28 cellular contexts compared by ENCODE assay signal in genomic region chr2:23360571-23361125, GRCh38. TPM values are rescaled to one million over a fixed set of nuclear protein-coding genes. Genes with fewer than 3 reads are reported as not detected.
A peak's percentile ranks its signal among the peaks of the same experiment; 100 is the strongest.
DNase-seq lines count a peak whose midpoint lies in the region; ATAC-seq, FAIRE-seq and TF ChIP-seq lines count a peak whose summit lies in the region.
"Had no signal": no experiment of that assay in that cellular context is flagged by ENCODE, and none has a peak within 500 bp of the region (broad histone marks: within the 10 kb centered on the region; RNA-seq: fewer than 3 reads in every experiment).

No MANE protein-coding gene starts in this region.

- H3K9me3 ChIP-seq in H1 (ENCODE audit: insufficient read depth in 2 of 2, low read depth in 1 of 2, low read length in 1 of 2), result no peaks in the 10 kb centered on the region
- H3K9me3 ChIP-seq: BLaER1, esophagus squamous epithelium, upper lobe of left lung had no signal

- H3K27me3 Mint-ChIP-seq in activated CD4-positive, alpha-beta T cell treated with anti-CD3 and anti-CD28 coated beads for 36 hours, result peaks cover 22% of the 10 kb centered on the region

- peak in 2 of 3 experiments; percentile 7 to 10; a peak in 2 of 4 replicates for TF ChIP-seq CTCF in H1 (IDR thresholded peaks at IDR 0.05; ENCODE audit: control extremely low read depth in 1 of 3, insufficient read depth in 1 of 3, low read depth in 1 of 3, low read length in 3 of 3)

- no peaks in the 10 kb centered on the region for H3K23me2 ChIP-seq in H1 (ENCODE audit: low read depth, low read length)

- H4K20me1 ChIP-seq in H1 (replicated peaks in 1 of 2; ENCODE audit: control insufficient read depth in 1 of 2, insufficient read depth in 2 of 2, low read length in 2 of 2), result no peaks in the 10 kb centered on the region
- H4K20me1 ChIP-seq: BLaER1 had no signal

- no peaks in the 10 kb centered on the region for H3K36me3 Mint-ChIP-seq in activated CD4-positive, alpha-beta T cell treated with anti-CD3 and anti-CD28 coated beads for 36 hours (ENCODE audit: low read depth)
- H3K36me3 Mint-ChIP-seq: activated CD4-positive, alpha-beta memory T cell treated with anti-CD3 and anti-CD28 coated beads for 36 hours; T-cell had no signal

- peaks cover 0 to 14% (median 11%) of the 10 kb centered on the region in 4 experiments; a peak in 5 of 7 replicates for H3K27me3 ChIP-seq in H1 (replicated peaks in 1 of 4; ENCODE audit: control insufficient read depth in 3 of 4, extremely low read depth in 1 of 4, insufficient read depth in 3 of 4, low read length in 3 of 4)
- H3K27me3 ChIP-seq: BLaER1, upper lobe of left lung had no signal

- H3K4me3 ChIP-seq in H1 (ENCODE audit: extremely low read depth in 1 of 4, insufficient read depth in 2 of 4, low read depth in 3 of 4, low read length in 4 of 4), result no peak overlapping the region
- H3K4me3 ChIP-seq: BLaER1, esophagus squamous epithelium, upper lobe of left lung had no signal

- FAIRE-seq in H1 (lab: Jason Lieb, UNC), result no peak
- FAIRE-seq: D721Med, H54 had no signal

- H3K14ac ChIP-seq in H1 (ENCODE audit: insufficient read length), result no peak overlapping the region

- intact Hi-C loops in activated CD4-positive, alpha-beta T cell treated with anti-CD3 and anti-CD28 coated beads for 36 hours (cut with DNase I, micrococcal nuclease), result no loop called here

- H3K56ac ChIP-seq in H1 (replicated peaks; ENCODE audit: insufficient read length, low read depth, low read length), result no peak overlapping the region

- TF ChIP-seq RAD21 in H1 (IDR thresholded peaks at IDR 0.05 in 1 of 2, conservative IDR thresholded peaks at IDR 0.05 in 1 of 2; ENCODE audit: low read depth in 2 of 2, low read length in 2 of 2), result 0 out of 4 replicates have a peak, but pooled peaks of 1 of the 2 experiments have one; percentile 5

- H2BK15ac ChIP-seq in H1 (ENCODE audit: low read length), result no peak overlapping the region

- TF ChIP-seq EP300 in H1 (IDR thresholded peaks at IDR 0.05; ENCODE audit: borderline replicate concordance in 1 of 2, low read depth in 2 of 2, low read length in 2 of 2), result no peak

- H3K23ac ChIP-seq in H1 (ENCODE audit: insufficient read length), result no peak overlapping the region

- no peaks in the 10 kb centered on the region for H3K79me1 ChIP-seq in H1 (ENCODE audit: low read depth, low read length)

- WGBS in H1 (ENCODE audit: extremely low coverage in 1 of 2, insufficient coverage in 1 of 2, insufficient read length in 1 of 2, insufficient replicate concordance in 2 of 2, low coverage in 1 of 2, low lambda C conversion rate in 2 of 2, missing lambda C conversion rate in 1 of 2), 2 experiments, result 66% methylated on average over 12 of the region's 13 CpGs; no CpG with 5 or more reads in 1 of the 2 experiments

- H4K91ac ChIP-seq in H1 (replicated peaks; ENCODE audit: insufficient read length, low read length), result no peak overlapping the region

- POLR2A ChIA-PET in activated CD4-positive, alpha-beta T cell treated with anti-CD3 and anti-CD28 coated beads for 36 hours (lab: Charles Lee), result no interaction called here
- POLR2A ChIA-PET in H1 (lab: Charles Lee; ENCODE audit: partially characterized antibody), result no interaction called here

- no peak overlapping the region for H2AK5ac ChIP-seq in H1 (ENCODE audit: low read depth, low read length)

- H2BK120ac ChIP-seq in H1 (replicated peaks; ENCODE audit: low read depth, low read length), result no peak overlapping the region

- no peaks in the 10 kb centered on the region for H3K9me3 Mint-ChIP-seq in activated CD4-positive, alpha-beta T cell treated with anti-CD3 and anti-CD28 coated beads for 36 hours (ENCODE audit: low read depth)
- H3K9me3 Mint-ChIP-seq: activated CD4-positive, alpha-beta memory T cell treated with anti-CD3 and anti-CD28 coated beads for 36 hours; activated T-cell treated with anti-CD3 and anti-CD28 coated beads, Interleukin-2, amount 50 U/mL, for 24 hours; naive thymus-derived CD4-positive, alpha-beta T cell had no signal

- no peak overlapping the region for H3K4me3 Mint-ChIP-seq in activated CD4-positive, alpha-beta T cell treated with anti-CD3 and anti-CD28 coated beads for 36 hours
- H3K4me3 Mint-ChIP-seq: activated CD4-positive, alpha-beta memory T cell treated with anti-CD3 and anti-CD28 coated beads for 36 hours; activated T-cell treated with anti-CD3 and anti-CD28 coated beads, Interleukin-2, amount 50 U/mL, for 24 hours; naive thymus-derived CD4-positive, alpha-beta T cell; T-cell had no signal

- H3K27ac Mint-ChIP-seq in activated CD4-positive, alpha-beta T cell treated with anti-CD3 and anti-CD28 coated beads for 36 hours, result no peak overlapping the region
- H3K27ac Mint-ChIP-seq: activated CD4-positive, alpha-beta memory T cell treated with anti-CD3 and anti-CD28 coated beads for 36 hours; activated T-cell treated with anti-CD3 and anti-CD28 coated beads, Interleukin-2, amount 50 U/mL, for 24 hours; naive thymus-derived CD4-positive, alpha-beta T cell; T-cell had no signal

- H4K5ac ChIP-seq in H1 (ENCODE audit: insufficient read length, low read depth, low read length), result no peak overlapping the region

- H3K4ac ChIP-seq in H1 (replicated peaks; ENCODE audit: insufficient read length, low read depth, low read length), result no peak overlapping the region

- H2BK20ac ChIP-seq in H1 (ENCODE audit: low read length), result no peak overlapping the region

- no peaks in the 10 kb centered on the region; a peak in 1 of 7 replicates for H3K4me1 ChIP-seq in H1 (replicated peaks in 1 of 4; ENCODE audit: control insufficient read depth in 3 of 4, insufficient read depth in 4 of 4, low read length in 3 of 4)
- H3K4me1 ChIP-seq: BLaER1, esophagus squamous epithelium, parathyroid adenoma, upper lobe of left lung had no signal

- H3K4me2 ChIP-seq in H1 (ENCODE audit: insufficient read depth in 1 of 2, low read depth in 2 of 2, low read length in 2 of 2), result no peak overlapping the region
- H3K4me2 ChIP-seq: BLaER1 had no signal

- H3K27ac ChIP-seq in H1 (ENCODE audit: low read depth, low read length), result no peak overlapping the region
- H3K27ac ChIP-seq: BLaER1, esophagus squamous epithelium, HL-60, parathyroid adenoma, upper lobe of left lung had no signal

- no peak overlapping the region for H2AFZ ChIP-seq in H1 (ENCODE audit: low read length)
- H2AFZ ChIP-seq: parathyroid adenoma had no signal

- CTCF ChIA-PET in activated CD4-positive, alpha-beta T cell treated with anti-CD3 and anti-CD28 coated beads for 36 hours (lab: Charles Lee), result no interaction called here
- CTCF ChIA-PET in H1 (lab: Charles Lee; ENCODE audit: partially characterized antibody), result interaction anchor here (1.9 kb wide), 1 partner anchor 9 kb away, joined by 9 read pairs; no protein-coding TSS in a partner anchor

- no peak for TF ChIP-seq POLR2A in H1 (IDR thresholded peaks at IDR 0.05; ENCODE audit: control extremely low read depth in 1 of 2, low read depth in 2 of 2, low read length in 2 of 2)

- H3K9ac ChIP-seq in H1 (replicated peaks in 1 of 4; ENCODE audit: extremely low read depth in 1 of 4, low read depth in 3 of 4, low read length in 3 of 4), result no peak overlapping the region
- H3K9ac ChIP-seq: BLaER1, parathyroid adenoma had no signal

- no peaks in the 10 kb centered on the region for H3K4me1 Mint-ChIP-seq in activated CD4-positive, alpha-beta T cell treated with anti-CD3 and anti-CD28 coated beads for 36 hours
- H3K4me1 Mint-ChIP-seq: naive thymus-derived CD4-positive, alpha-beta T cell; T-cell had no signal

- no peak overlapping the region for H3K18ac ChIP-seq in H1 (ENCODE audit: extremely low read depth, low read length)

- no peaks in the 10 kb centered on the region for H3K79me2 ChIP-seq in H1 (ENCODE audit: control insufficient read depth in 1 of 2, insufficient read depth in 2 of 2, low read length in 2 of 2)
- H3K79me2 ChIP-seq: parathyroid adenoma had no signal

- H3K36me3 ChIP-seq in H1 (ENCODE audit: control insufficient read depth in 2 of 4, insufficient read depth in 4 of 4, low read length in 3 of 4), result no peaks in the 10 kb centered on the region
- H3K36me3 ChIP-seq: BLaER1, esophagus squamous epithelium, upper lobe of left lung had no signal

- peak; percentile 16 for DNase-seq in activated CD4-positive, alpha-beta T cell treated with anti-CD3 and anti-CD28 coated beads for 36 hours
- no peak for DNase-seq in activated CD4-positive, alpha-beta T cell treated with anti-CD3 and anti-CD28 coated beads for 48 hours
- no peak for DNase-seq in H1 (ENCODE audit: low read depth in 1 of 2, low spot score in 2 of 2)
- DNase-seq in left kidney (ENCODE audit: low read depth, low spot score), result peak; percentile 45
- DNase-seq in NCI-H2227 (lab: John Stamatoyannopoulos, UW; ENCODE audit: unreplicated experiment), result no peak
- no peak for DNase-seq in SKM-1 (lab: John Stamatoyannopoulos, UW; ENCODE audit: unreplicated experiment)
- no peak for DNase-seq in stimulated activated CD4-positive, alpha-beta T cell treated with anti-CD3 and anti-CD28 coated beads, Interleukin-4, amount 100 ng/mL, for 4 hours
- DNase-seq: activated CD4-positive, alpha-beta memory T cell treated with anti-CD3 and anti-CD28 coated beads for 36 hours; activated naive CD4-positive, alpha-beta T cell treated with anti-CD3 and anti-CD28 coated beads, Interleukin-2, amount 50 U/mL, for 16 hours; activated T-cell treated with anti-CD3 and anti-CD28 coated beads, Interleukin-2, amount 50 U/mL, for 24 hours; aorta; cerebellar nuclear complex; esophagus squamous epithelium; head of caudate nucleus; mammary epithelial cell; naive thymus-derived CD4-positive, alpha-beta T cell; NCI-H1694; NK-92 treated with Interleukin-12 subunit alpha and Interleukin-12 subunit beta, amount 100 ng/mL, for 24 hours; stimulated activated CD4-positive, alpha-beta T cell treated with anti-CD3 and anti-CD28 coated beads, Interleukin-2, amount 100 ng/mL, for 24 hours; T-cell; upper lobe of left lung had no signal

- no peak overlapping the region for H2BK5ac ChIP-seq in H1 (ENCODE audit: low read depth, low read length)

- H4K8ac ChIP-seq in H1 (ENCODE audit: extremely low read depth, insufficient read depth, low read length), result no peak overlapping the region

- no peak for ATAC-seq in activated CD4-positive, alpha-beta T cell treated with anti-CD3 and anti-CD28 coated beads for 36 hours
- no peak for ATAC-seq in GM21825 (IDR thresholded peaks at IDR 0.05; ENCODE audit: unreplicated experiment)
- ATAC-seq: naive thymus-derived CD4-positive, alpha-beta T cell; T-cell had no signal

- H2BK12ac ChIP-seq in H1 (ENCODE audit: low read depth, low read length), result no peak overlapping the region

RNA-seq across cellular contexts. Expression of gene KLHL29, which starts 24.3 kb away (rescaled TPM):
- total RNA-seq in activated CD4-positive, alpha-beta T cell treated with anti-CD3 and anti-CD28 coated beads for 36 hours, result 1 to 10 TPM; 1.7 to 2.0 TPM
- 4.3 and 4.7 TPM in 2 replicates for total RNA-seq in H1 (2021; fragmentation: NEBNext Ultra II Directional; extraction: Animal tissue kit (Norgen Biotek cat#: 25700))
- polyA plus RNA-seq in H1 (2011; rRNA removed), result 1.1 and 2.6 TPM in 2 replicates
- polyA plus RNA-seq in H1 (2011; cell fraction: cytosol; rRNA removed), result 1.8 TPM
- polyA plus RNA-seq in H1 (2011; cell fraction: nucleus; rRNA removed), result 6.5 TPM
- polyA plus RNA-seq in H1 (2012, experiment 1 of 2), result 2.1 to 2.4 TPM (median 2.2 TPM) in 4 replicates
- 1.4 TPM for polyA plus RNA-seq in H1 (2012, experiment 2 of 2)
- polyA plus RNA-seq in H1 (2013, experiment 1 of 2), result 2.0 TPM
- 2.0 TPM for polyA plus RNA-seq in H1 (2013, experiment 2 of 2)
- 1.2 and 1.5 TPM in 2 replicates for polyA minus RNA-seq in H1 (2011; rRNA and poly(A)+ RNA removed)
- polyA minus RNA-seq in H1 (2011; cell fraction: cytosol; rRNA and poly(A)+ RNA removed), result 1.8 TPM
- 5.0 TPM for polyA minus RNA-seq in H1 (2011; cell fraction: nucleus; rRNA and poly(A)+ RNA removed)
- total RNA-seq: G401 had no signal

Comparison
In these comparisons a context has a peak if more than half of its experiments do, and no peak if none do; other contexts are left out.
1. DNase-seq: peak in activated CD4-positive, alpha-beta T cell treated with anti-CD3 and anti-CD28 coated beads for 36 hours (single experiment) and left kidney (single experiment); none in activated CD4-positive, alpha-beta T cell treated with anti-CD3 and anti-CD28 coated beads for 48 hours (single experiment), H1 (0 of 2), NCI-H2227 (single experiment), SKM-1 (single experiment) and stimulated activated CD4-positive, alpha-beta T cell treated with anti-CD3 and anti-CD28 coated beads, Interleukin-4, amount 100 ng/mL, for 4 hours (0 of 2).